12 cellular contexts compared by ENCODE assay signal in genomic region chr6:34272022-34272926, GRCh38. TPM values are rescaled to one million over a fixed set of nuclear protein-coding genes. Genes with fewer than 3 reads are reported as not detected.
DNase-seq lines count a peak whose midpoint lies in the region; ATAC-seq and TF ChIP-seq lines count a peak whose summit lies in the region.
"Had no signal": no experiment of that assay in that cellular context is flagged by ENCODE, and none has a peak within 500 bp of the region (broad histone marks: within the 10 kb centered on the region; RNA-seq: fewer than 3 reads in every experiment).

No MANE protein-coding gene starts in this region.

- H3K4ac ChIP-seq in mesendoderm (ENCODE audit: low read depth, low read length), result no peak overlapping the region

- H3K4me1 Mint-ChIP-seq in CD14-positive monocyte (peaks cover 34% of the 10 kb centered on the region), endothelial cell (ENCODE audit: unreplicated experiment) (peaks cover 46% of the 10 kb centered on the region)

- no peaks in the 10 kb centered on the region for H3K4me1 ChIP-seq in mesendoderm (ENCODE audit: control insufficient read depth, low read depth, low read length)

- H3K4me3 ChIP-seq in mesendoderm (ENCODE audit: low read length), result no peak overlapping the region

- H3K4me2 ChIP-seq in mesendoderm (ENCODE audit: low read length), result no peak overlapping the region

- H3K27me3 Mint-ChIP-seq in CD14-positive monocyte (ENCODE audit: low read depth in 3 of 3) (peaks cover 0 to 1% (median 0%) of the 10 kb centered on the region in 3 donors), endothelial cell (ENCODE audit: unreplicated experiment) (peaks cover 8% of the 10 kb centered on the region)

- H3K9me3 Mint-ChIP-seq in CD14-positive monocyte (peaks cover 0 to 3% (median 0%) of the 10 kb centered on the region in 7 donors), endothelial cell (ENCODE audit: unreplicated experiment) (no peaks in the 10 kb centered on the region)
- H3K9me3 Mint-ChIP-seq: CD8-positive, alpha-beta T cell had no signal

- WGBS in mesendoderm (ENCODE audit: extremely low coverage, insufficient coverage, low lambda C conversion rate), result no CpG with 5 or more reads among the region's 13 CpGs

- H3K4me3 Mint-ChIP-seq in CD14-positive monocyte, result peak overlapping the region; percentile 56 to 86
- no peak overlapping the region for H3K4me3 Mint-ChIP-seq in endothelial cell (ENCODE audit: unreplicated experiment)
- H3K4me3 Mint-ChIP-seq: CD8-positive, alpha-beta T cell had no signal

- H2BK15ac ChIP-seq in mesendoderm (replicated peaks; ENCODE audit: low read depth), result no peak overlapping the region

- H3K36me3 Mint-ChIP-seq in CD14-positive monocyte (peaks cover 7 to 10% of the 10 kb centered on the region in 2 donors), endothelial cell (ENCODE audit: low read depth, unreplicated experiment) (peaks cover 4% of the 10 kb centered on the region)
- H3K36me3 Mint-ChIP-seq: CD8-positive, alpha-beta T cell had no signal

- DNase-seq in CD14-positive monocyte (ENCODE audit: low spot score), result peak; percentile 61
- DNase-seq in Kasumi-1 (lab: John Stamatoyannopoulos, UW), result peak; percentile 49 to 56
- DNase-seq in endothelial cell (ENCODE audit: low spot score), result peak; percentile 22
- DNase-seq in mesendoderm, result peak; percentile 65
- no peak for DNase-seq in foreskin melanocyte
- no peak for DNase-seq in HCEC 1CT
- DNase-seq in activated CD8-positive, alpha-beta memory T cell treated with anti-CD3 and anti-CD28 coated beads, Interleukin-2, amount 50 U/mL, for 4 hours, result no peak
- DNase-seq: CD8-positive, alpha-beta T cell; MM.1S; NCI-H526; T-helper 1 cell had no signal

- H3K79me2 ChIP-seq in mesendoderm (ENCODE audit: control insufficient read depth, insufficient read depth, low read length), result no peaks in the 10 kb centered on the region

- H3K18ac ChIP-seq in mesendoderm (ENCODE audit: low read length), result no peak overlapping the region

- ATAC-seq in GM18858 (IDR thresholded peaks at IDR 0.05; ENCODE audit: unreplicated experiment), result no peak
- ATAC-seq: CD8-positive, alpha-beta T cell had no signal

- no peaks in the 10 kb centered on the region for H3K79me1 ChIP-seq in mesendoderm (ENCODE audit: low read length)

- peak overlapping the region; percentile 81 to 96 (median 90) for H3K27ac Mint-ChIP-seq in CD14-positive monocyte
- H3K27ac Mint-ChIP-seq in endothelial cell (ENCODE audit: unreplicated experiment), result peak overlapping the region; percentile 94
- H3K27ac Mint-ChIP-seq: CD8-positive, alpha-beta T cell had no signal

- no peak overlapping the region for H3K9ac ChIP-seq in mesendoderm (ENCODE audit: low read length)

- H3K23ac ChIP-seq in mesendoderm (ENCODE audit: low read length), result no peak overlapping the region

- H3K56ac ChIP-seq in mesendoderm (ENCODE audit: low read length), result no peak overlapping the region

- no peak overlapping the region for H2BK120ac ChIP-seq in mesendoderm (ENCODE audit: low read depth, low read length)

- H4K5ac ChIP-seq in mesendoderm (ENCODE audit: low read length), result no peak overlapping the region

- H3K27ac ChIP-seq in mesendoderm (ENCODE audit: low read depth, low read length), result no peak overlapping the region

- no peaks in the 10 kb centered on the region for H3K27me3 ChIP-seq in mesendoderm (ENCODE audit: insufficient read depth, low read length, poor library complexity)

- no peak overlapping the region for H2AK5ac ChIP-seq in mesendoderm (ENCODE audit: low read length)

- no peak overlapping the region for H2BK5ac ChIP-seq in mesendoderm (ENCODE audit: low read length)

- no peak overlapping the region for H4K8ac ChIP-seq in mesendoderm (ENCODE audit: low read depth, low read length)

- H3K36me3 ChIP-seq in mesendoderm (ENCODE audit: control insufficient read depth, insufficient read depth, low read length), result no peaks in the 10 kb centered on the region

- peak; percentile 18 for TF ChIP-seq CTCF in CD14-positive monocyte (IDR thresholded peaks at IDR 0.05)
- no peak for TF ChIP-seq CTCF in endothelial cell (IDR thresholded peaks at IDR 0.05; ENCODE audit: unreplicated experiment)

- intact Hi-C loops in CD14-positive monocyte (cut with micrococcal nuclease), result no loop called here

RNA-seq across cellular contexts. Expression of gene SMIM29, which starts 23.5 kb away (rescaled TPM):
- 10 to 100 TPM; 57.2 to 66.7 TPM for polyA plus RNA-seq in CD14-positive monocyte
- 44.3 TPM for total RNA-seq in endothelial cell (ENCODE audit: unreplicated experiment)
- 4.7 TPM for polyA plus RNA-seq in mesendoderm (2013, experiment 1 of 2)
- polyA plus RNA-seq in mesendoderm (2013, experiment 2 of 2), result 4.6 TPM

RNA-seq across cellular contexts. Expression of gene HMGA1, which starts 35.6 kb away (rescaled TPM):
- polyA plus RNA-seq in CD14-positive monocyte, result 10 to 100 TPM; 11.4 to 17.6 TPM
- total RNA-seq in endothelial cell (ENCODE audit: unreplicated experiment), result 528 TPM
- 3,300 TPM for polyA plus RNA-seq in mesendoderm (2013, experiment 1 of 2)
- 3,237 TPM for polyA plus RNA-seq in mesendoderm (2013, experiment 2 of 2)

Comparison
In these comparisons a context has a peak if more than half of its experiments do, and no peak if none do; other contexts are left out.
1. DNase-seq: peak in CD14-positive monocyte (single experiment), Kasumi-1 (2 of 2), endothelial cell (single experiment) and mesendoderm (single experiment); none in foreskin melanocyte (single experiment), HCEC 1CT (single experiment) and activated CD8-positive, alpha-beta memory T cell treated with anti-CD3 and anti-CD28 coated beads, Interleukin-2, amount 50 U/mL, for 4 hours (single experiment).